In the genomic region with DNA sequence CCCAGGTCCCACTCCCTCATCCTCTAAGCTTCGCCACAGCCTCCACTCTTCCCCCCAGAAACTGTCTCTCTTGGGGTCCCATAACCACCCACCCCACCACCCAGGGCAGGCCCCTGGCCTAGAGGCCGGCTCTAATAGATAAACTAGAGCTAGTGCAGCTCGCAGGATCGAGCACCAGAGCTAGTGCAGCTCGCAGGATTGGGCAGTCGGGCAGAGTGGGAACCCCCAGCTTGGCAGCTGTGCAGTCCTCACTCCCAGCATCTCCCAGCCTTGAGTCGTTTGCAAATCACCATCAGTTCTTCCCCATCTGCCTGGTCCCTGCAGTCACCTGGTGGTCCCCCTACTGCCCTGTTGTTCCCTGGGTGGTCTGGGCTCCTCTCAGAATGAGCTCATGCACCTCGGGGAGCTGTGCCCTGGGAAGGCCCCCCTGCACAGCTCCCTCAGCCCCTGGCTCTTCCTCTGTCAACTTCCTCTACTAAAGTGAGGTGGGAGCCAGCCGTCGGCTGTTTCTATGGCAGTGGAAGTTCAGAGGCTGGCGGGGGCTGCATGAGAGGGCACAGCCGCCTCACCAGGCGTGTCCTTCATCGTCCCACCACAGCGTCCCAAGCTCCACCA, we compare ENCODE assay signal across 16 cellular contexts. TPM values are rescaled to one million over a fixed set of nuclear protein-coding genes. Genes with fewer than 3 reads are reported as not detected.
"Had no signal": no experiment of that assay in that cellular context is flagged by ENCODE, and none has a peak within 500 bp of the region (broad histone marks: within the 10 kb centered on the region; RNA-seq: fewer than 3 reads in every experiment).

No MANE protein-coding gene starts in this region.

- H3K4me1 ChIP-seq: breast epithelium, lower lobe of right lung, parathyroid adenoma, SJCRH30, tibial artery had no signal

- H3K9me3 Mint-ChIP-seq: activated CD4-positive, alpha-beta memory T cell treated with anti-CD3 and anti-CD28 coated beads, Interleukin-2, amount 10 ng/mL, durations not matched to agents 7 days and 5 days; activated T-helper 1 cell treated with anti-CD3 and anti-CD28 coated beads, Interleukin-12 subunit alpha, Interleukin-12 subunit beta, Interleukin-2, Interleukin-4 antibody, amounts not matched to agents 30 ng/mL and 10 ng/mL and 1 ng/mL, durations not matched to agents 14 hours and 24 hours and 36 hours had no signal

- H3K4me3 Mint-ChIP-seq: activated CD4-positive, alpha-beta memory T cell treated with anti-CD3 and anti-CD28 coated beads, Interleukin-2, amount 10 ng/mL, durations not matched to agents 7 days and 5 days; activated T-helper 1 cell treated with anti-CD3 and anti-CD28 coated beads, Interleukin-12 subunit alpha, Interleukin-12 subunit beta, Interleukin-2, Interleukin-4 antibody, amounts not matched to agents 30 ng/mL and 10 ng/mL and 1 ng/mL, durations not matched to agents 14 hours and 24 hours and 36 hours; neural progenitor cell; stimulated activated naive B cell treated with anti-CD40 and anti-IgM and Interleukin-4, amounts not matched to agents 10 μg/mL and 1 μg/mL and 100 μg/mL, for 72 hours; WTC11 had no signal

- H3K27ac Mint-ChIP-seq: activated CD4-positive, alpha-beta memory T cell treated with anti-CD3 and anti-CD28 coated beads, Interleukin-2, amount 10 ng/mL, durations not matched to agents 7 days and 5 days; activated T-helper 1 cell treated with anti-CD3 and anti-CD28 coated beads, Interleukin-12 subunit alpha, Interleukin-12 subunit beta, Interleukin-2, Interleukin-4 antibody, amounts not matched to agents 30 ng/mL and 10 ng/mL and 1 ng/mL, durations not matched to agents 14 hours and 24 hours and 36 hours; neural progenitor cell; stimulated activated naive B cell treated with anti-CD40 and anti-IgM and Interleukin-4, amounts not matched to agents 10 μg/mL and 1 μg/mL and 100 μg/mL, for 72 hours; WTC11 had no signal

- H3K9me3 ChIP-seq: breast epithelium, lower lobe of right lung, SJCRH30, tibial artery had no signal

- H3K36me3 ChIP-seq: breast epithelium, lower lobe of right lung, neural progenitor cell, SJCRH30, tibial artery had no signal

- H3K27ac ChIP-seq: breast epithelium, dorsolateral prefrontal cortex, hepatocyte, lower lobe of right lung, neural progenitor cell, parathyroid adenoma, SJCRH30, tibial artery had no signal

- H3K4me1 Mint-ChIP-seq: activated CD4-positive, alpha-beta memory T cell treated with anti-CD3 and anti-CD28 coated beads, Interleukin-2, amount 10 ng/mL, durations not matched to agents 7 days and 5 days; neural progenitor cell had no signal

- DNase-seq: activated CD4-positive, alpha-beta memory T cell treated with anti-CD3 and anti-CD28 coated beads, Interleukin-2, amount 10 ng/mL, durations not matched to agents 7 days and 5 days; activated CD4-positive, alpha-beta T cell treated with anti-CD3 and anti-CD28 coated beads for 4 hours; activated naive CD4-positive, alpha-beta T cell treated with Interleukin-2 at 50 U/mL for 16 hours; dorsolateral prefrontal cortex; lower lobe of right lung; midbrain; SJCRH30; stimulated activated naive B cell treated with anti-CD40 and anti-IgM and Interleukin-4, amounts not matched to agents 10 μg/mL and 1 μg/mL and 100 μg/mL, for 72 hours; T-helper 2 cell; tibial artery had no signal

- H3K4me3 ChIP-seq: breast epithelium, dorsolateral prefrontal cortex, hepatocyte, lower lobe of right lung, neural progenitor cell, SJCRH30, tibial artery had no signal

- H3K27me3 Mint-ChIP-seq: activated CD4-positive, alpha-beta memory T cell treated with anti-CD3 and anti-CD28 coated beads, Interleukin-2, amount 10 ng/mL, durations not matched to agents 7 days and 5 days had no signal

- H3K27me3 ChIP-seq: breast epithelium, hepatocyte, neural progenitor cell, SJCRH30 had no signal

- H3K36me3 Mint-ChIP-seq: neural progenitor cell; stimulated activated naive B cell treated with anti-CD40 and anti-IgM and Interleukin-4, amounts not matched to agents 10 μg/mL and 1 μg/mL and 100 μg/mL, for 72 hours; WTC11 had no signal

- H3K9ac ChIP-seq: neural progenitor cell, parathyroid adenoma had no signal

RNA-seq across cellular contexts. Expression of gene SHANK2, which starts 15.5 kb away (rescaled TPM):
- total RNA-seq: activated CD4-positive, alpha-beta memory T cell treated with anti-CD3 and anti-CD28 coated beads, Interleukin-2, amount 10 ng/mL, durations not matched to agents 7 days and 5 days; activated T-helper 1 cell treated with anti-CD3 and anti-CD28 coated beads, Interleukin-12 subunit alpha, Interleukin-12 subunit beta, Interleukin-2, Interleukin-4 antibody, amounts not matched to agents 30 ng/mL and 10 ng/mL and 1 ng/mL, durations not matched to agents 14 hours and 24 hours and 36 hours had no signal
